17 cellular contexts compared by ENCODE assay signal in the genomic region with DNA sequence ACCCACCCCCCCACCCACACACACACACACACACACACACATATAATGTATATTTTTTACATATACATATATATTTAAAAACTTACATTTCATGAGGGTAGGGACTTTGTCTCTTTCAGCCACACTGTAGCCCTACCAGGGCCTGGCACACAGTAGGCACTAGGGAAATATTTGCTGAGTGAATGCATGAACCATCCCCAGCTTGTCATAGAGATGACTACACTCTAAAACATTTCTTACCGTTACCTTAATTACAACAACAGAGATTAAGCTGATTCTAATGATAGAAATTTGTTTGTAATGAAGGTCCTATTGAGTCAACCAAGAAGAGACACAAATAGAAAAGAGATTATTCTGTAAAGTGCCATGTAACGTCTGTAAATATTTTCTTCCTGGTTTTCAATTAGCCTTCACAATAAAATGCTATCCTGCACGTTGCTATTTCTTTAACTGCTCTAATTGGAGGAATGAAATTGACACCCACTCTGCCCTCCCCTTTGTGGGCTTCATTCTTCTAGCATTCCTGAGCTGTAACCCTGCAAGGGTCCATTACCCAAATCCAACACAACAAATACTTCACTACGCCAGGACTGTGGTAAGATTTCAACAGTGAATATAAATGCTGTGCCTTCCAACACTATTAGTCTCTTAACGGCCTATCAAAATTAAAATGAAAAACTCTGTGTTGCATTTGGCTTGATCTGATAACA. TPM values are rescaled to one million over a fixed set of nuclear protein-coding genes. Genes with fewer than 3 reads are reported as not detected.
DNase-seq lines count a peak whose midpoint lies in the region; ATAC-seq, FAIRE-seq and TF ChIP-seq lines count a peak whose summit lies in the region.
"Had no signal": no experiment of that assay in that cellular context is flagged by ENCODE, and none has a peak within 500 bp of the region (broad histone marks: within the 10 kb centered on the region; RNA-seq: fewer than 3 reads in every experiment).

No MANE protein-coding gene starts in this region.

- H3K23me2 ChIP-seq in H1 (ENCODE audit: low read depth, low read length): no peaks in the 10 kb centered on the region

- TF ChIP-seq CTCF in DND-41 (IDR thresholded peaks at IDR 0.05; ENCODE audit: borderline replicate concordance, extremely low read depth, low read length, poor library complexity, severe bottlenecking) (no peak), Loucy (conservative IDR thresholded peaks at IDR 0.05; ENCODE audit: low read length) (no peak), H1 (IDR thresholded peaks at IDR 0.05; ENCODE audit: control extremely low read depth in 1 of 3, insufficient read depth in 1 of 3, low read depth in 1 of 3, low read length in 3 of 3) (no peak), nephron progenitor cell (IDR thresholded peaks at IDR 0.05) (no peak), smooth muscle cell (IDR thresholded peaks at IDR 0.05; ENCODE audit: borderline replicate concordance, insufficient read depth, poor library complexity, severe bottlenecking) (no peak), brain microvascular endothelial cell (IDR thresholded peaks at IDR 0.05; ENCODE audit: low read depth, low read length, missing control alignments) (no peak), upper lobe of right lung (IDR thresholded peaks at IDR 0.05) (no peak)

- no peak for TF ChIP-seq POLR2A in H1 (IDR thresholded peaks at IDR 0.05; ENCODE audit: control extremely low read depth in 1 of 2, low read depth in 2 of 2, low read length in 2 of 2)

- H3K9me3 ChIP-seq in DND-41 (ENCODE audit: insufficient read depth, low read length, severe bottlenecking) (no peaks in the 10 kb centered on the region), Loucy (ENCODE audit: insufficient read depth, low read depth, low read length) (no peaks in the 10 kb centered on the region), H1 (ENCODE audit: insufficient read depth in 2 of 2, low read depth in 1 of 2, low read length in 1 of 2) (no peaks in the 10 kb centered on the region), smooth muscle cell (replicated peaks; ENCODE audit: low read depth) (no peaks in the 10 kb centered on the region), upper lobe of right lung (no peaks in the 10 kb centered on the region)
- H3K9me3 ChIP-seq: A549, SJSA1 had no signal

- DNase-seq in DND-41 (no peak), H1 (ENCODE audit: low read depth in 1 of 2, low spot score in 2 of 2) (no peak), nephron progenitor cell (no peak), smooth muscle cell (lab: John Stamatoyannopoulos, UW; ENCODE audit: unreplicated experiment) (no peak), brain microvascular endothelial cell (no peak), upper lobe of right lung (no peak), anterior cingulate cortex (lab: John Stamatoyannopoulos, UW) (no peak)
- DNase-seq: C1 segment of cervical spinal cord, KBM-7, NCI-H1436 treated with DMSO at 0.1 percent for 48 hours, NCI-H2029 treated with DMSO at 0.1 percent for 48 hours, NCI-H510A, NCI-H774 had no signal

- intact Hi-C loops in upper lobe of right lung (cut with DNase I): no loop called here

- H3K79me1 ChIP-seq in H1 (ENCODE audit: low read depth, low read length): no peaks in the 10 kb centered on the region

- H3K9me3 Mint-ChIP-seq in nephron progenitor cell: no peaks in the 10 kb centered on the region

- no peak overlapping the region for H4K5ac ChIP-seq in H1 (ENCODE audit: insufficient read length, low read depth, low read length)

- H2BK120ac ChIP-seq in H1 (replicated peaks; ENCODE audit: low read depth, low read length): no peak overlapping the region

- H3K9me2 ChIP-seq in Loucy (replicated peaks; ENCODE audit: low read depth, low read length): no peaks in the 10 kb centered on the region

- H4K91ac ChIP-seq in H1 (replicated peaks; ENCODE audit: insufficient read length, low read length): no peak overlapping the region

- no peaks in the 10 kb centered on the region for H3K27me3 Mint-ChIP-seq in nephron progenitor cell (ENCODE audit: low read depth, poor library complexity)

- H2BK5ac ChIP-seq in H1 (ENCODE audit: low read depth, low read length): no peak overlapping the region

- no peak overlapping the region for H3K27ac ChIP-seq in DND-41 (ENCODE audit: low read length)
- no peak overlapping the region for H3K27ac ChIP-seq in H1 (ENCODE audit: low read depth, low read length)
- no peak overlapping the region for H3K27ac ChIP-seq in smooth muscle cell (ENCODE audit: low read depth)
- no peak overlapping the region for H3K27ac ChIP-seq in brain microvascular endothelial cell
- H3K27ac ChIP-seq in upper lobe of right lung: no peak overlapping the region
- H3K27ac ChIP-seq: SJSA1 had no signal

- 69% methylated on average over 5 of the region's 5 CpGs; no CpG with 5 or more reads in 1 of the 2 experiments for WGBS in H1 (ENCODE audit: extremely low coverage in 1 of 2, insufficient coverage in 1 of 2, insufficient read length in 1 of 2, insufficient replicate concordance in 2 of 2, low coverage in 1 of 2, low lambda C conversion rate in 2 of 2, missing lambda C conversion rate in 1 of 2), 2 experiments
- WGBS in smooth muscle cell (ENCODE audit: low lambda C conversion rate): 66% methylated on average over 5 of the region's 5 CpGs

- H3K4me3 Mint-ChIP-seq in nephron progenitor cell: no peak overlapping the region

- H3F3A ChIP-seq in Loucy (ENCODE audit: low read depth) (no peaks in the 10 kb centered on the region), smooth muscle cell (ENCODE audit: low read depth) (no peaks in the 10 kb centered on the region)

- no peak for TF ChIP-seq EP300 in H1 (IDR thresholded peaks at IDR 0.05; ENCODE audit: borderline replicate concordance in 1 of 2, low read depth in 2 of 2, low read length in 2 of 2)

- peaks cover 4% of the 10 kb centered on the region for H3K4me1 ChIP-seq in DND-41 (ENCODE audit: insufficient read depth, low read length)
- H3K4me1 ChIP-seq in Loucy (ENCODE audit: insufficient read depth, low read length, poor library complexity, severe bottlenecking): peaks cover 6% of the 10 kb centered on the region
- H3K4me1 ChIP-seq in H1 (replicated peaks in 1 of 4; ENCODE audit: control insufficient read depth in 3 of 4, insufficient read depth in 4 of 4, low read length in 3 of 4): peaks cover 0 to 9% (median 1%) of the 10 kb centered on the region in 4 experiments; a peak in 1 of 7 replicates
- H3K4me1 ChIP-seq in smooth muscle cell (ENCODE audit: low read depth): peaks cover 20% of the 10 kb centered on the region
- H3K4me1 ChIP-seq in upper lobe of right lung: no peaks in the 10 kb centered on the region

- H3K36me3 Mint-ChIP-seq in nephron progenitor cell (ENCODE audit: low read depth): peaks cover 35% of the 10 kb centered on the region

- CTCF ChIA-PET in H1 (lab: Charles Lee; ENCODE audit: partially characterized antibody): interaction anchor here (0.9 to 1.6 kb wide), 8 partner anchors 12 to 326 kb away, joined by 3 to 5 read pairs (median 4); a partner anchor contains a TSS

- H3K4me1 Mint-ChIP-seq in nephron progenitor cell: peaks cover 38% of the 10 kb centered on the region

- no peak overlapping the region for H3K4me2 ChIP-seq in DND-41 (ENCODE audit: insufficient read depth, low read length)
- H3K4me2 ChIP-seq in Loucy (ENCODE audit: low read depth, low read length, poor library complexity, severe bottlenecking): no peak overlapping the region
- no peak overlapping the region for H3K4me2 ChIP-seq in H1 (ENCODE audit: insufficient read depth in 1 of 2, low read depth in 2 of 2, low read length in 2 of 2)
- H3K4me2 ChIP-seq in smooth muscle cell: no peak overlapping the region
- H3K4me2 ChIP-seq: A549 had no signal

- no peak overlapping the region for H3K4ac ChIP-seq in H1 (replicated peaks; ENCODE audit: insufficient read length, low read depth, low read length)

- FAIRE-seq in H1 (lab: Jason Lieb, UNC): peak; percentile 13
- FAIRE-seq: A549 had no signal

- TF ChIP-seq RAD21 in H1 (IDR thresholded peaks at IDR 0.05 in 1 of 2, conservative IDR thresholded peaks at IDR 0.05 in 1 of 2; ENCODE audit: low read depth in 2 of 2, low read length in 2 of 2): no peak

- H3K36me3 ChIP-seq in DND-41 (ENCODE audit: insufficient read depth, low read length) (no peaks in the 10 kb centered on the region), Loucy (ENCODE audit: insufficient read depth, low read length) (no peaks in the 10 kb centered on the region), H1 (ENCODE audit: control insufficient read depth in 2 of 4, insufficient read depth in 4 of 4, low read length in 3 of 4) (no peaks in the 10 kb centered on the region), smooth muscle cell (ENCODE audit: low read depth) (no peaks in the 10 kb centered on the region), brain microvascular endothelial cell (replicated peaks) (no peaks in the 10 kb centered on the region), upper lobe of right lung (no peaks in the 10 kb centered on the region)
- H3K36me3 ChIP-seq: SJSA1 had no signal

- ATAC-seq in DND-41 (ENCODE audit: insufficient read depth, low read depth) (no peak), upper lobe of right lung (no peak)
- ATAC-seq: A549, HCT116 had no signal

- H2AK5ac ChIP-seq in H1 (ENCODE audit: low read depth, low read length): no peak overlapping the region

- H4K20me1 ChIP-seq in DND-41 (ENCODE audit: insufficient read depth, low read length): no peaks in the 10 kb centered on the region
- no peaks in the 10 kb centered on the region for H4K20me1 ChIP-seq in Loucy (ENCODE audit: insufficient read depth, low read length, poor library complexity, severe bottlenecking)
- H4K20me1 ChIP-seq in H1 (replicated peaks in 1 of 2; ENCODE audit: control insufficient read depth in 1 of 2, insufficient read depth in 2 of 2, low read length in 2 of 2): no peaks in the 10 kb centered on the region
- H4K20me1 ChIP-seq in smooth muscle cell (ENCODE audit: low read depth): no peaks in the 10 kb centered on the region

- no peak overlapping the region for H3K14ac ChIP-seq in H1 (ENCODE audit: insufficient read length)

- H2AFZ ChIP-seq in DND-41 (ENCODE audit: low read depth, low read length) (peak overlapping the region; percentile 23; the same call in 1 of the 2 replicates), Loucy (ENCODE audit: low read length) (peak overlapping the region; percentile 17; the same call in 1 of the 2 replicates), H1 (ENCODE audit: low read length) (no peak overlapping the region), smooth muscle cell (ENCODE audit: low read depth) (no peak overlapping the region)

- H3K56ac ChIP-seq in H1 (replicated peaks; ENCODE audit: insufficient read length, low read depth, low read length): no peak overlapping the region

- H2BK20ac ChIP-seq in H1 (ENCODE audit: low read length): no peak overlapping the region

- in situ Hi-C loops in brain microvascular endothelial cell (cut with HindIII; ENCODE audit: low pct_ligation_motif_present, low sequenced_read_pairs): no loop called here

- POLR2A ChIA-PET in H1 (lab: Charles Lee; ENCODE audit: partially characterized antibody): interaction anchor here (2.1 kb wide), 1 partner anchor 11 kb away, joined by 5 read pairs; no protein-coding TSS in a partner anchor

- H3K18ac ChIP-seq in H1 (ENCODE audit: extremely low read depth, low read length): no peak overlapping the region

- no peaks in the 10 kb centered on the region for H3K79me2 ChIP-seq in DND-41 (ENCODE audit: insufficient read depth, low read length)
- H3K79me2 ChIP-seq in Loucy (ENCODE audit: insufficient read depth, low read length): no peaks in the 10 kb centered on the region
- no peaks in the 10 kb centered on the region for H3K79me2 ChIP-seq in H1 (ENCODE audit: control insufficient read depth in 1 of 2, insufficient read depth in 2 of 2, low read length in 2 of 2)
- H3K79me2 ChIP-seq in smooth muscle cell (ENCODE audit: low read depth): no peaks in the 10 kb centered on the region

- H3K23ac ChIP-seq in H1 (ENCODE audit: insufficient read length): no peak overlapping the region

- no peak overlapping the region for H2BK12ac ChIP-seq in H1 (ENCODE audit: low read depth, low read length)

- peak overlapping the region; percentile 82 for H3K27ac Mint-ChIP-seq in nephron progenitor cell

- no peak overlapping the region for H2BK15ac ChIP-seq in H1 (ENCODE audit: low read length)

- H3K27me3 ChIP-seq in DND-41 (ENCODE audit: insufficient read depth, low read length, poor library complexity): no peaks in the 10 kb centered on the region
- no peaks in the 10 kb centered on the region for H3K27me3 ChIP-seq in Loucy (ENCODE audit: insufficient read depth, low read length, poor library complexity, severe bottlenecking)
- H3K27me3 ChIP-seq in H1 (replicated peaks in 1 of 4; ENCODE audit: control insufficient read depth in 3 of 4, extremely low read depth in 1 of 4, insufficient read depth in 3 of 4, low read length in 3 of 4): no peaks in the 10 kb centered on the region
- H3K27me3 ChIP-seq in smooth muscle cell (ENCODE audit: low read depth): peaks cover 8% of the 10 kb centered on the region
- no peaks in the 10 kb centered on the region for H3K27me3 ChIP-seq in brain microvascular endothelial cell (replicated peaks)
- H3K27me3 ChIP-seq in upper lobe of right lung: peaks cover 7% of the 10 kb centered on the region
- H3K27me3 ChIP-seq: SJSA1 had no signal

- no peak overlapping the region for H4K8ac ChIP-seq in H1 (ENCODE audit: extremely low read depth, insufficient read depth, low read length)

- H3K4me3 ChIP-seq in DND-41 (ENCODE audit: low read depth in 1 of 2, low read length in 2 of 2): no peak overlapping the region
- no peak overlapping the region for H3K4me3 ChIP-seq in Loucy (ENCODE audit: low read length, poor library complexity, severe bottlenecking)
- no peak overlapping the region for H3K4me3 ChIP-seq in H1 (ENCODE audit: extremely low read depth in 1 of 4, insufficient read depth in 2 of 4, low read depth in 3 of 4, low read length in 4 of 4)
- H3K4me3 ChIP-seq in smooth muscle cell: no peak overlapping the region
- no peak overlapping the region for H3K4me3 ChIP-seq in brain microvascular endothelial cell (ENCODE audit: low read depth, low read length)
- no peak overlapping the region for H3K4me3 ChIP-seq in upper lobe of right lung
- H3K4me3 ChIP-seq: A549, SJSA1 had no signal

- H3K9ac ChIP-seq in DND-41 (ENCODE audit: low read depth, low read length) (no peak overlapping the region), Loucy (ENCODE audit: low read depth, low read length, poor library complexity, severe bottlenecking) (no peak overlapping the region), H1 (replicated peaks in 1 of 4; ENCODE audit: extremely low read depth in 1 of 4, low read depth in 3 of 4, low read length in 3 of 4) (no peak overlapping the region), smooth muscle cell (ENCODE audit: low read depth) (no peak overlapping the region)

RNA-seq across cellular contexts. Expression of a gene that starts 30.8 kb away (rescaled TPM):
- total RNA-seq in H1 (2021; fragmentation: NEBNext Ultra II Directional; extraction: Animal tissue kit (Norgen Biotek cat#: 25700)): 0.39 and 0.61 TPM in 2 replicates
- polyA plus RNA-seq in H1 (2011; rRNA removed): 0.02 and 0.09 TPM in 2 replicates
- polyA plus RNA-seq in H1 (2011; cell fraction: cytosol; rRNA removed): 0.03 TPM
- 0.11 TPM for polyA plus RNA-seq in H1 (2011; cell fraction: nucleus; rRNA removed)
- polyA plus RNA-seq in H1 (2012, experiment 1 of 2): 0.03 to 0.11 TPM (median 0.06 TPM) in 3 of 4 replicates, not detected in the other
- not detected for polyA plus RNA-seq in H1 (2012, experiment 2 of 2)
- polyA plus RNA-seq in H1 (2013, experiment 1 of 2): 0.16 TPM
- polyA plus RNA-seq in H1 (2013, experiment 2 of 2): 0.17 TPM
- 0.10 and 0.13 TPM in 2 replicates for polyA minus RNA-seq in H1 (2011; rRNA and poly(A)+ RNA removed)
- polyA minus RNA-seq in H1 (2011; cell fraction: cytosol; rRNA and poly(A)+ RNA removed): not detected
- 0.80 TPM for polyA minus RNA-seq in H1 (2011; cell fraction: nucleus; rRNA and poly(A)+ RNA removed)
- not detected in 2 replicates for total RNA-seq in smooth muscle cell
- polyA plus RNA-seq in smooth muscle cell: not detected in 2 replicates
- not detected for total RNA-seq in upper lobe of right lung
- polyA plus RNA-seq: A549 had no signal

Comparison
In these comparisons a context has a peak if more than half of its experiments do, and no peak if none do; other contexts are left out.
1. H2AFZ ChIP-seq: peak in DND-41 (single experiment) and Loucy (single experiment); none in H1 (single experiment) and smooth muscle cell (single experiment).